ENCODE assay signal across 18 cellular contexts in the genomic region with DNA sequence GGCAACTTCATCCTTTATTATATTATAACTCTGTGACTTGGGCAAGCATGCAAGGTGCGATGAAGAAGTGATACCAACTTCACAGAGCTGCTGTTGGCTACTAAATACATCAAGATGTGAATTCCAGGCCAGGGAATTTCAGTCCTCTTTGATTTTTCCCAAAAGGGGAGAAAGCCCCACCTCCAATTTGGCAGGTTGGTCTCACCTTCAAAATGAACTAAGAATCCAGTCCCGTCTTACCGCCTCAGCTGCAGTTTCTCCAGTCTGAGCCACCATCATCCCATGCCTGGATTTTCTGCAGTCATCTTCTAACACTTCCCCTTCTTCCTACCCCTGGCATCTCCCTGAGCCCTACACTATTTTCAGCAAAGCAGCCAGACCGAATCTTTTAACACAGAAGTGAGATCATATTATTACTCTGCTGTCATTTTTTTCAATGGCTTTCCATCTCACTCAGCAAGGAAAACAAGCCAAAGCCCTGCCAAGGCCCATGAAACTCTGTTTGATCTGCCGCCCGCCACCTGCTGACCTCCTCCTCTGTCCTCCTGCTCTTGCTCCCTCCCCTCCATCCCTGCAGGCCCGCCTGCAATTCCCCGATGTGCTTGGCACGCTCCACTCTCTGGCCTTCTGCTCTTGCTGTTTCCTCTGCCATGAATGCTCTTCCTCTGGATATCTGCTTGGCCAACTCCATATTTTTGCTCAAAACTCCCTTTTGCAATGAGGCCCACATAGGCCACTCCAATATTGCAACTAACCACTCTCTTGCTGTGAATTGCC. TPM values are rescaled to one million over a fixed set of nuclear protein-coding genes. Genes with fewer than 3 reads are reported as not detected.
A peak's percentile ranks its signal among the peaks of the same experiment; 100 is the strongest.
DNase-seq lines count a peak whose midpoint lies in the region; ATAC-seq and TF ChIP-seq lines count a peak whose summit lies in the region.
"Had no signal": no experiment of that assay in that cellular context is flagged by ENCODE, and none has a peak within 500 bp of the region (broad histone marks: within the 10 kb centered on the region; RNA-seq: fewer than 3 reads in every experiment).

No MANE protein-coding gene starts in this region.

- no peak overlapping the region for H3K4me3 ChIP-seq in adrenal gland

- H3K36me3 ChIP-seq in adrenal gland (replicated peaks in 1 of 2) = no peaks in the 10 kb centered on the region

- ATAC-seq in sciatic nerve = peak; percentile 42
- ATAC-seq in GM19455 (IDR thresholded peaks at IDR 0.05; ENCODE audit: unreplicated experiment) = no peak
- ATAC-seq: HCT116 had no signal

- H3K27ac ChIP-seq in adrenal gland = no peak overlapping the region

- H3K27me3 ChIP-seq in adrenal gland = no peaks in the 10 kb centered on the region

- H3K9me3 ChIP-seq in adrenal gland (replicated peaks in 1 of 3) = no peaks in the 10 kb centered on the region

- 49 to 59% (median 53%) methylated on average over 9 of the region's 9 CpGs for WGBS in adrenal gland, 4 donors

- no peak for TF ChIP-seq POLR2A in adrenal gland (IDR thresholded peaks at IDR 0.05)

- no peaks in the 10 kb centered on the region for H3K4me1 ChIP-seq in adrenal gland (replicated peaks in 1 of 2)

- intact Hi-C loops in adrenal gland (cut with DNase I) (no loop called here), sciatic nerve (cut with DNase I) (no loop called here)

- no peak for TF ChIP-seq CTCF in adrenal gland (IDR thresholded peaks at IDR 0.05)

- DNase-seq in SIG-M5 treated with dmso at 0.1 percent for 504 hours (lab: John Stamatoyannopoulos, UW; ENCODE audit: unreplicated experiment) = peak; percentile 7
- no peak for DNase-seq in SIG-M5 (lab: John Stamatoyannopoulos, UW)
- DNase-seq in NCI-H1694 treated with DMSO at 0.1 percent for 48 hours (lab: John Stamatoyannopoulos, UW) = peak; percentile 70
- DNase-seq in adrenal gland = peak; percentile 47 to 76 (median 69)
- DNase-seq in sciatic nerve (ENCODE audit: low spot score) = no peak
- no peak for DNase-seq in iPS-NIHi11 (ENCODE audit: low spot score)
- DNase-seq in NCI-H1048 (lab: John Stamatoyannopoulos, UW) = no peak
- DNase-seq: activated CD4-positive, alpha-beta T cell treated with anti-CD3 and anti-CD28 coated beads, Interleukin-2, amount 50 U/mL, for 4 hours; CD4-positive, CD25-positive, alpha-beta regulatory T cell; DND-41; hippocampal formation; mesendoderm; NCI-H1436 treated with DMSO at 0.1 percent for 48 hours; NCI-H526 had no signal

RNA-seq across cellular contexts. Expression of a gene that starts 45.9 kb away (rescaled TPM):
- total RNA-seq in adrenal gland (1 to 10 TPM; 2.2 to 7.3 (median 4.0) TPM), sciatic nerve (8.0 TPM)
- 1 to 10 TPM; 1.0 to 1.4 (median 1.3) TPM for polyA plus RNA-seq in adrenal gland
- total RNA-seq: chondrocyte, neural crest cell had no signal

Comparison
In these comparisons a context has a peak if more than half of its experiments do, and no peak if none do; other contexts are left out.
1. DNase-seq: peak in SIG-M5 treated with dmso at 0.1 percent for 504 hours (single experiment), NCI-H1694 treated with DMSO at 0.1 percent for 48 hours (single experiment) and adrenal gland (7 of 7); none in SIG-M5 (single experiment), sciatic nerve (single experiment), iPS-NIHi11 (single experiment) and NCI-H1048 (single experiment).